ENCODE assay signal across 8 cellular contexts in the genomic region with DNA sequence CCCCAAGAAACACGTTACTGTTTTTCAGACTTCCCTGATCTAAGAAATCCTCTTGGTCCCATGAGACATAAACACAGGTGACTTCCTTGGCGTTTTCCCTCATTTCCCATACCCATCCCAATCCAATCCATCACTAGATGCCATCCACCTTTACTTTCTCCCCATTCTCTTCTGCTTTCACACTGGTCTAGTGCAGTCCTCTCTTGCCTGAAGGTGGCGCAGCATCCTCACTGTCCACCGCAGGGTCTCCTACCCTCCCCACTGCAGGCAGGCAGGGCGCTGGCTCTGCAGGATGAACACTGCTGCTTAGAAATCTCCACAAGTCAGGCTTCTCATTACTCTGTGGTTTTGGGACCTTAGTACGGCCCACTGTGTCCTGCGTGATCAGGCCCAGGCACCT. TPM values are rescaled to one million over a fixed set of nuclear protein-coding genes. Genes with fewer than 3 reads are reported as not detected.
A peak's percentile ranks its signal among the peaks of the same experiment; 100 is the strongest.
DNase-seq lines count a peak whose midpoint lies in the region; ATAC-seq, FAIRE-seq and TF ChIP-seq lines count a peak whose summit lies in the region.

No MANE protein-coding gene starts in this region.

- WGBS in SK-N-SH (ENCODE audit: low lambda C conversion rate), result 91% methylated on average over 7 of the region's 7 CpGs

- H3K27ac ChIP-seq in GM23338 (ENCODE audit: low read depth) (no peak overlapping the region), SK-N-SH (ENCODE audit: low read depth in 2 of 2, low read length in 1 of 2) (no peak overlapping the region), lower lobe of right lung (no peak overlapping the region), RWPE1 (no peak overlapping the region)

- no peak for TF ChIP-seq EP300 in SK-N-SH (IDR thresholded peaks at IDR 0.05; ENCODE audit: borderline replicate concordance in 1 of 2, low read depth in 1 of 2, low read length in 1 of 2)

- POLR2A ChIA-PET in SK-N-SH (lab: Yijun Ruan, JAX), result no interaction called here
- POLR2A ChIA-PET in RWPE1 (lab: Yijun Ruan, JAX; ENCODE audit: low non-redundant PET), result no interaction called here

- DNase-seq in GM23338 (ENCODE audit: low spot score) (peak; percentile 86), SK-N-SH (peak; percentile 48), bronchial epithelial cell (ENCODE audit: low read depth) (no peak), lower lobe of right lung (no peak), superior temporal gyrus (ENCODE audit: extremely low spot score) (peak; percentile 50), RWPE1 (ENCODE audit: low spot score) (no peak)

- H3K9me3 ChIP-seq in SK-N-SH (no peaks in the 10 kb centered on the region), lower lobe of right lung (no peaks in the 10 kb centered on the region)

- H3K27ac Mint-ChIP-seq in GM23338, result no peak overlapping the region

- H3K9ac ChIP-seq in SK-N-SH, result no peak overlapping the region

- H3K79me2 ChIP-seq in GM23338 (replicated peaks; ENCODE audit: insufficient read depth), result peaks cover 93% of the 10 kb centered on the region
- peaks cover 99% of the 10 kb centered on the region for H3K79me2 ChIP-seq in SK-N-SH (ENCODE audit: insufficient read depth)

- H3K9me2 ChIP-seq in GM23338 (ENCODE audit: insufficient read depth), result no peaks in the 10 kb centered on the region
- no peaks in the 10 kb centered on the region for H3K9me2 ChIP-seq in SK-N-SH

- H3K4me1 ChIP-seq in GM23338 (ENCODE audit: insufficient read depth) (peaks cover 32% of the 10 kb centered on the region), SK-N-SH (ENCODE audit: control insufficient read depth in 1 of 2, insufficient read depth in 2 of 2, low read depth in 1 of 2, low read length in 1 of 2) (peaks cover 10 to 19% of the 10 kb centered on the region in 2 experiments; a peak in 2 of 4 replicates), lower lobe of right lung (peaks cover 90% of the 10 kb centered on the region)

- H3K4me3 ChIP-seq in GM23338 (no peak overlapping the region), SK-N-SH (ENCODE audit: low read depth in 2 of 2, low read length in 1 of 2) (no peak overlapping the region), bronchial epithelial cell (ENCODE audit: low read depth, low read length) (no peak overlapping the region), lower lobe of right lung (no peak overlapping the region)

- TF ChIP-seq RAD21 in SK-N-SH (IDR thresholded peaks at IDR 0.05; ENCODE audit: low read length), result peak; percentile 48

- H3K36me3 ChIP-seq in GM23338 (ENCODE audit: insufficient read depth), result no peaks in the 10 kb centered on the region
- peaks cover 0 to 5% of the 10 kb centered on the region in 2 experiments for H3K36me3 ChIP-seq in SK-N-SH (replicated peaks in 1 of 2; ENCODE audit: control insufficient read depth in 1 of 2, insufficient read depth in 2 of 2, low read length in 1 of 2)
- peaks cover 1% of the 10 kb centered on the region for H3K36me3 ChIP-seq in bronchial epithelial cell (ENCODE audit: control insufficient read depth, insufficient read depth, low read length)
- H3K36me3 ChIP-seq in lower lobe of right lung, result no peaks in the 10 kb centered on the region

- H4K20me1 ChIP-seq in GM23338 (replicated peaks; ENCODE audit: insufficient read depth) (peaks cover 84% of the 10 kb centered on the region), SK-N-SH (ENCODE audit: insufficient read depth) (peaks cover 100% of the 10 kb centered on the region)

- H3K4me2 ChIP-seq in GM23338 (no peak overlapping the region), SK-N-SH (no peak overlapping the region)

- H3K9me3 Mint-ChIP-seq in GM23338, result no peaks in the 10 kb centered on the region

- intact Hi-C loops in lower lobe of right lung (cut with DNase I), result no loop called here

- CTCF ChIA-PET in SK-N-SH (lab: Yijun Ruan, JAX) (interaction anchor here (1.0 to 4.4 kb wide), 5 partner anchors 9 to 104 kb away, joined by 3 to 23 read pairs (median 6); no protein-coding TSS in a partner anchor), RWPE1 (lab: Yijun Ruan, JAX) (interaction anchor here (0.6 kb wide), 1 partner anchor 955 kb away, joined by 3 read pairs; no protein-coding TSS in a partner anchor)

- H3K27me3 ChIP-seq in GM23338 (ENCODE audit: insufficient read depth) (no peaks in the 10 kb centered on the region), SK-N-SH (ENCODE audit: insufficient read depth) (no peaks in the 10 kb centered on the region), bronchial epithelial cell (ENCODE audit: control insufficient read depth, insufficient read depth, low read length) (no peaks in the 10 kb centered on the region), lower lobe of right lung (ENCODE audit: low read depth) (no peaks in the 10 kb centered on the region)

- H3F3A ChIP-seq in GM23338 (replicated peaks; ENCODE audit: low read depth) (no peaks in the 10 kb centered on the region), SK-N-SH (replicated peaks; ENCODE audit: insufficient read depth) (peaks cover 8% of the 10 kb centered on the region)

- peak; percentile 82 to 96 for TF ChIP-seq CTCF in GM23338 (conservative IDR thresholded peaks at IDR 0.05; ENCODE audit: low read depth in 2 of 2)
- TF ChIP-seq CTCF in SK-N-SH (IDR thresholded peaks at IDR 0.05), result peak; percentile 48
- peak; percentile 38 for TF ChIP-seq CTCF in bronchial epithelial cell (IDR thresholded peaks at IDR 0.05; ENCODE audit: insufficient read depth, low read length, severe bottlenecking)
- TF ChIP-seq CTCF in lower lobe of right lung (IDR thresholded peaks at IDR 0.05), result peak; percentile 21
- no peak for TF ChIP-seq CTCF in RWPE1 (conservative IDR thresholded peaks at IDR 0.05; ENCODE audit: low read depth)

- no peak overlapping the region for H2AFZ ChIP-seq in GM23338
- H2AFZ ChIP-seq in SK-N-SH (ENCODE audit: low read depth), result no peak overlapping the region

- no peaks in the 10 kb centered on the region for H3K36me3 Mint-ChIP-seq in GM23338 (ENCODE audit: low read depth)

- no peak overlapping the region for H3K4me3 Mint-ChIP-seq in GM23338

- FAIRE-seq in bronchial epithelial cell (lab: Jason Lieb, UNC), result no peak

- H3K4me1 Mint-ChIP-seq in GM23338, result peaks cover 60% of the 10 kb centered on the region

- H3K27me3 Mint-ChIP-seq in GM23338 (ENCODE audit: insufficient read depth, low read depth, poor library complexity), result peaks cover 9% of the 10 kb centered on the region

- ATAC-seq in GM23338, result peak; percentile 94
- peak; percentile 12 to 49 for ATAC-seq in lower lobe of right lung
- ATAC-seq in GM21529 (IDR thresholded peaks at IDR 0.05; ENCODE audit: unreplicated experiment), result no peak
- ATAC-seq in GM21447 (IDR thresholded peaks at IDR 0.05; ENCODE audit: unreplicated experiment), result no peak

TF ChIP-seq in GM23338, 12 proteins besides CTCF, POLR2A, EP300 and RAD21 (continues in another document):
- TF ChIP-seq JUNB (IDR thresholded peaks at IDR 0.05; ENCODE audit: unreplicated experiment) (no peak), EZH2phosphoT487 (IDR thresholded peaks at IDR 0.05; ENCODE audit: unreplicated experiment) (no peak), CREB1 (CRISPR knock-in tag; IDR thresholded peaks at IDR 0.05; ENCODE audit: low read depth) (no peak)

TF ChIP-seq in SK-N-SH, 30 proteins besides CTCF, POLR2A, EP300 and RAD21:
- no peak for TF ChIP-seq TAF1 (IDR thresholded peaks at IDR 0.05; ENCODE audit: borderline replicate concordance, low read depth, low read length)
- TF ChIP-seq MEF2A (IDR thresholded peaks at IDR 0.05; ENCODE audit: borderline replicate concordance, low read depth), result no peak
- no peak for TF ChIP-seq FOXJ3 (CRISPR knock-in tag; IDR thresholded peaks at IDR 0.05)
- TF ChIP-seq TEAD4 (IDR thresholded peaks at IDR 0.05; ENCODE audit: borderline replicate concordance, insufficient read depth), result no peak

RNA-seq across cellular contexts. Expression of gene RAB7A, which starts 58.2 kb away (rescaled TPM):
- total RNA-seq in GM23338 (2014; rRNA removed; shearing (Covaris generic)), result 79.5 and 89.8 TPM in 2 replicates
- polyA plus RNA-seq in GM23338 (2016; fragmentation: Nextera tagmentation; extraction: Ambion mirVana), result 131 and 156 TPM in 2 replicates
- polyA plus RNA-seq in SK-N-SH (2012; rRNA removed), result 271 and 329 TPM in 2 replicates
- 329 and 346 TPM in 2 replicates for polyA plus RNA-seq in SK-N-SH (2012; cell fraction: cytosol; rRNA removed)
- polyA plus RNA-seq in SK-N-SH (2012; cell fraction: nucleus; rRNA removed), result 86.6 and 91.2 TPM in 2 replicates
- total RNA-seq in bronchial epithelial cell, result 43.7 and 80.0 TPM in 2 replicates
- total RNA-seq in lower lobe of right lung, result 278 TPM

Comparison
In these comparisons a context has a peak if more than half of its experiments do, and no peak if none do; other contexts are left out.
1. ATAC-seq: peak in GM23338 (single experiment) and lower lobe of right lung (2 of 2); none in GM21529 (single experiment) and GM21447 (single experiment).
2. DNase-seq: peak in GM23338 (single experiment), SK-N-SH (single experiment) and superior temporal gyrus (single experiment); none in bronchial epithelial cell (single experiment), lower lobe of right lung (single experiment) and RWPE1 (single experiment).